ENCODE assay signal across 8 cellular contexts in the genomic region with DNA sequence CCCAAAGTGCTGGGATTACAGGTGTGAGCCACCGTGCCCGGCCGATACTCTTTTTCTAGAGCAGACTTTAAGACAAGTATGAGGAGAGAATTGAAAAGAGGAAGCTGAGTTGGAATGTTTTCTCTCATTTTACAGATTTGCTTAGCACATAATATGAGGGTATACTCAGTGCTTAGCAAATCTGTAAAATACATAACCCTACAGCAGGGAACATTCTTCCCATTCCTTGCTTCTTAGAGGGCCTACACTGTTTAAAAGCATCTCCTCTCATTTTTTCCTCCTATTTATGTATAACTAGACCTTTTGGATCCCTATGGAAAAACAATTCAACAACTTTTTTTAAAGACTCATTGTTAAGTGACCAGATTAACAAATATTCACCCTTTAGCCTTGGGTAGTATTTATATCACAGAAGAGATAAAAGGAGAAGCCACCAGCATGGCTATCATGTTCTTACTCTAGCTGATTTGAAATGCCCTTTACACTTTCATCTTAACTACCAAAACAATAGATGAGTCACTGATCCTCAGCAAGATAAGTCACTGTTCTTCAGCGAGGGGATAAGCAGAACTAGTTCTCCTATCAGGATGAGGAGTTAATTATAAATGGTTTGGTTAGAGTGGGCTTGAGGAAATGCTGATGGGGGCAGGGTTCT. TPM values are rescaled to one million over a fixed set of nuclear protein-coding genes. Genes with fewer than 3 reads are reported as not detected.
DNase-seq lines count a peak whose midpoint lies in the region; ATAC-seq and TF ChIP-seq lines count a peak whose summit lies in the region.

No MANE protein-coding gene starts in this region.

- no peak overlapping the region for H3K9ac ChIP-seq in DND-41 (ENCODE audit: low read depth, low read length)

- H3K4me2 ChIP-seq in DND-41 (ENCODE audit: insufficient read depth, low read length), result no peak overlapping the region

- H2AFZ ChIP-seq in DND-41 (ENCODE audit: low read depth, low read length), result no peak overlapping the region

- H3K36me3 ChIP-seq in DND-41 (ENCODE audit: insufficient read depth, low read length), result no peaks in the 10 kb centered on the region
- H3K36me3 ChIP-seq in mucosa of descending colon (ENCODE audit: low read depth), result no peaks in the 10 kb centered on the region
- H3K36me3 ChIP-seq in spleen, result no peaks in the 10 kb centered on the region

- no peak overlapping the region for H3K27ac ChIP-seq in DND-41 (ENCODE audit: low read length)
- no peak overlapping the region for H3K27ac ChIP-seq in spleen

- no peak overlapping the region for H3K4me3 ChIP-seq in DND-41 (ENCODE audit: low read depth in 1 of 2, low read length in 2 of 2)
- no peak overlapping the region for H3K4me3 ChIP-seq in astrocyte of the cerebellum (ENCODE audit: low read depth, low read length)
- no peak overlapping the region for H3K4me3 ChIP-seq in mucosa of descending colon
- H3K4me3 ChIP-seq in spleen, result no peak overlapping the region

- H3K4me1 ChIP-seq in DND-41 (ENCODE audit: insufficient read depth, low read length) (no peaks in the 10 kb centered on the region), mucosa of descending colon (ENCODE audit: low read depth) (no peaks in the 10 kb centered on the region), spleen (peaks cover 0 to 16% (median 6%) of the 10 kb centered on the region in 6 donors)

- intact Hi-C loops in mucosa of descending colon (cut with DNase I, micrococcal nuclease) (no loop called here), spleen (cut with DNase I; ENCODE audit: low total_unique reads) (no loop called here)

- H3K9me3 ChIP-seq in DND-41 (ENCODE audit: insufficient read depth, low read length, severe bottlenecking) (no peaks in the 10 kb centered on the region), mucosa of descending colon (no peaks in the 10 kb centered on the region), spleen (no peaks in the 10 kb centered on the region)

- TF ChIP-seq CTCF in DND-41 (IDR thresholded peaks at IDR 0.05; ENCODE audit: borderline replicate concordance, extremely low read depth, low read length, poor library complexity, severe bottlenecking), result no peak
- TF ChIP-seq CTCF in astrocyte of the cerebellum (IDR thresholded peaks at IDR 0.05; ENCODE audit: low read depth, low read length, missing control alignments), result no peak
- TF ChIP-seq CTCF in mucosa of descending colon (IDR thresholded peaks at IDR 0.05), result no peak
- no peak for TF ChIP-seq CTCF in spleen (IDR thresholded peaks at IDR 0.05 in 8 of 11, conservative IDR thresholded peaks at IDR 0.05 in 3 of 11)

- ATAC-seq in DND-41 (ENCODE audit: insufficient read depth, low read depth) (peak; percentile 68), mucosa of descending colon (peak; percentile 93), GM19463 (IDR thresholded peaks at IDR 0.05; ENCODE audit: unreplicated experiment) (no peak)

- in situ Hi-C loops in astrocyte of the cerebellum (cut with HindIII; ENCODE audit: low sequenced_read_pairs), result no loop called here

- TF ChIP-seq POLR2A in spleen (IDR thresholded peaks at IDR 0.05), result no peak

- H4K20me1 ChIP-seq in DND-41 (ENCODE audit: insufficient read depth, low read length), result no peaks in the 10 kb centered on the region

- no peaks in the 10 kb centered on the region for H3K27me3 ChIP-seq in DND-41 (ENCODE audit: insufficient read depth, low read length, poor library complexity)
- H3K27me3 ChIP-seq in spleen (replicated peaks in 1 of 7), result no peaks in the 10 kb centered on the region

- WGBS in spleen, 5 donors, result 65 to 71% (median 68%) methylated on average over 4 of the region's 4 CpGs

- DNase-seq in DND-41, result no peak
- peak; percentile 86 for DNase-seq in M059J (ENCODE audit: low read depth)
- peak; percentile 13 for DNase-seq in astrocyte of the cerebellum (ENCODE audit: low read depth)
- no peak for DNase-seq in mucosa of descending colon
- no peak for DNase-seq in spleen
- DNase-seq in occipital lobe (lab: John Stamatoyannopoulos, UW), result no peak
- no peak for DNase-seq in inferior parietal cortex (ENCODE audit: extremely low spot score)

- no peaks in the 10 kb centered on the region for H3K79me2 ChIP-seq in DND-41 (ENCODE audit: insufficient read depth, low read length)

RNA-seq across cellular contexts. Expression of gene ANO6, which starts 23.7 kb away (rescaled TPM):
- total RNA-seq in M059J (2014; rRNA removed; shearing (Covaris generic)), result 39.9 and 64.2 TPM in 2 replicates
- total RNA-seq in mucosa of descending colon (10 to 100 TPM in 2 of 3 donors, 1 to 10 TPM in 1; 7.8 to 65.8 (median 15.2) TPM), spleen (10 to 100 TPM; 29.7 to 38.5 (median 33.0) TPM), occipital lobe (15.3 TPM)
- 1 to 10 TPM; 2.3 to 4.3 (median 3.7) TPM for polyA plus RNA-seq in spleen

Comparison
In these comparisons a context has a peak if more than half of its experiments do, and no peak if none do; other contexts are left out.
1. DNase-seq: peak in M059J (single experiment) and astrocyte of the cerebellum (single experiment); none in DND-41 (single experiment), mucosa of descending colon (0 of 3), spleen (single experiment), occipital lobe (single experiment) and inferior parietal cortex (single experiment).